In the genomic region with DNA sequence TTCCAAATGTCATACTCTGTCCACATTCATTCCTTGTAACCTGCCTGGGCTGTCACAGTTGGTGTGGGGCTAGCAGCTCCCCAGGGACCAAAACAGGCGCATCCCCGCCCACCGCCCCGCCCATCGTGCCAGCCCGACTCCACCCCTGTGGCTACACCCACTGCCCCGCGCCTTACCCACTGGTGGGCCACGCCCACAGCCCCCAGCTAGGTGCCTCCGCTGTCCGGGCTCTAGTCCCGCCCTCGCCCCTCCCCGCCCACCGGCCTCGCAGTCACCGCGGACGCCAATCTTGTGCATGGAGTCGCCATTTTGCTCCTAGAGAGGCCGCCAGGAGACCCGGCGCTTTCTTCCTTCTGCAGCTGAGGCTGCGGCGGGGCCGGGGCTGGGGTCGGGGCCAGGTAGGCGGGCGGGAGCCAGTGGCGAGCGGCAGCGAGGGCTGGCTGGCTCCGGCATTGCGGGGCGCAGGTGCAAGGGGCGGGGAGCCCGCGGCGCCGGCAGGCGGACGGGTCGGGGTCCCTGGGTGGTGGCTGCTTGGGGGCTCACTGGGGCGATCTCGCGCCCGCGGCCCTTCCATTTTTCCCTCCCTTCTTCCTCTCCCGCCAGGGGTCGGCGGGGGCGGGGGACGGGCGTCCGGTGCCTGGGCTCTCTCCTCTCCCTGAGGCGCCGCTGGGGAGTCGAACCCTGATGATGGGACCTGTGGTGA, we compare ENCODE assay signal across 8 cellular contexts. TPM values are rescaled to one million over a fixed set of nuclear protein-coding genes. Genes with fewer than 3 reads are reported as not detected.
DNase-seq lines count a peak whose midpoint lies in the region; ATAC-seq lines count a peak whose summit lies in the region.

A gene with protein sequence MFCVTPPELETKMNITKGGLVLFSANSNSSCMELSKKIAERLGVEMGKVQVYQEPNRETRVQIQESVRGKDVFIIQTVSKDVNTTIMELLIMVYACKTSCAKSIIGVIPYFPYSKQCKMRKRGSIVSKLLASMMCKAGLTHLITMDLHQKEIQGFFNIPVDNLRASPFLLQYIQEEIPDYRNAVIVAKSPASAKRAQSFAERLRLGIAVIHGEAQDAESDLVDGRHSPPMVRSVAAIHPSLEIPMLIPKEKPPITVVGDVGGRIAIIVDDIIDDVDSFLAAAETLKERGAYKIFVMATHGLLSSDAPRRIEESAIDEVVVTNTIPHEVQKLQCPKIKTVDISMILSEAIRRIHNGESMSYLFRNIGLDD (plus strand): TSS at position 268 of the 703 bp plus-strand sequence. CDS start 7,703 bp downstream, outside the sequence.

- peak; percentile 47 for DNase-seq in GF-D8 (lab: John Stamatoyannopoulos, UW)
- peak; percentile 84 for DNase-seq in NCI-H128 (lab: John Stamatoyannopoulos, UW; ENCODE audit: unreplicated experiment)
- peak; percentile 91 for DNase-seq in SKM-1 treated with dmso at 0.1 percent for 144 hours (lab: John Stamatoyannopoulos, UW; ENCODE audit: unreplicated experiment)
- peak; percentile 92 to 93 for DNase-seq in activated naive CD4-positive, alpha-beta T cell treated with anti-CD3 and anti-CD28 coated beads, Interleukin-2, amount 50 U/mL, for 72 hours (ENCODE audit: low spot score in 2 of 2)
- peak; percentile 97 for DNase-seq in globus pallidus (ENCODE audit: low spot score)
- peak; percentile 94 for DNase-seq in occipital lobe (lab: John Stamatoyannopoulos, UW)
- DNase-seq in superior temporal gyrus (ENCODE audit: extremely low spot score), result peak; percentile 89

- peak within 1 kb of the TSS; percentile 57 to 91 for H3K27ac Mint-ChIP-seq in activated naive CD4-positive, alpha-beta T cell treated with anti-CD3 and anti-CD28 coated beads, Interleukin-2, amount 50 U/mL, for 72 hours

- H3K9me3 Mint-ChIP-seq in activated naive CD4-positive, alpha-beta T cell treated with anti-CD3 and anti-CD28 coated beads, Interleukin-2, amount 50 U/mL, for 72 hours, result no peaks in the 10 kb centered on the region

- ATAC-seq in HG02610 (IDR thresholded peaks at IDR 0.05; ENCODE audit: unreplicated experiment), result peak; percentile 42
- ATAC-seq in activated naive CD4-positive, alpha-beta T cell treated with anti-CD3 and anti-CD28 coated beads, Interleukin-2, amount 50 U/mL, for 72 hours, result peak; percentile 67 to 76

- H3K36me3 Mint-ChIP-seq in activated naive CD4-positive, alpha-beta T cell treated with anti-CD3 and anti-CD28 coated beads, Interleukin-2, amount 50 U/mL, for 72 hours, result peaks cover 0 to 9% of the 10 kb centered on the region in 2 donors

RNA-seq across cellular contexts. Expression of the gene that starts here (rescaled TPM):
- total RNA-seq in activated naive CD4-positive, alpha-beta T cell treated with anti-CD3 and anti-CD28 coated beads, Interleukin-2, amount 50 U/mL, for 72 hours, result 10 to 100 TPM; 28.1 to 45.4 TPM
- 140 TPM for total RNA-seq in occipital lobe

Comparison
In these comparisons a context has a peak if more than half of its experiments do, and no peak if none do; other contexts are left out.
1. Peak in every context shown above with its lines: DNase-seq and ATAC-seq.
2. DNase-seq: peak in every context shown above with its lines; median percentile 97 in globus pallidus; 94 in occipital lobe; 92 in activated naive CD4-positive, alpha-beta T cell treated with anti-CD3 and anti-CD28 coated beads, Interleukin-2, amount 50 U/mL, for 72 hours; 91 in SKM-1 treated with dmso at 0.1 percent for 144 hours; 89 in superior temporal gyrus; 84 in NCI-H128; 47 in GF-D8.